1 cellular context compared by ENCODE assay signal in the genomic region with DNA sequence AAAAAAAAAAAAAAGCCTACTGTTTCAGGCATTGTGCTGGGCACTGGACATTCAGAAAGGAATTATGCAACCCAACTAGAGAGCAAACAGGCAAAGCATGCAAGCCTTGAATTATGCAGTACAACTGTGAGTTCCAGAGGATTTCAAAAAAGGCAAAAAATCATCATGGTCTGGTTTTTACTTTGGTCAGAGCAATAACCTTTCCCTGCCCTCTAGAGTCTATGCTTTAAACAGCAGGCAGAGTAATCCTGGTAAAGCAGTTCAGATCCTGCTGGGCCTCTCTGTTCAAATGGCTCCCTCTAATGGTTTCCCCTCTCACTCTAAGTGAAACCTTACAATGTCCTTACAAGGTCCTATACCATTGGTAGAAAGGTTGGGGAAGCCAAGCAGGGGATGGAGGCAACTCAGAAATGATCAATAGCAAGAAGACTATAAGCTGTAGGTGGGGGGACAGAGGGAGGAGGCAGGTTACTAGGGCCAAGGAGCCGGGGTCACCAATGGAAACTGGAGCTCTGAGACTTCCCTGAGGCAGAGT.
TF ChIP-seq lines count a peak whose summit lies in the region.

No MANE protein-coding gene starts in this region.

TF ChIP-seq in HEK293, 187 proteins besides CTCF, POLR2A, EP300 and RAD21 (continued from another document):
- TF ChIP-seq, protein P1, sequence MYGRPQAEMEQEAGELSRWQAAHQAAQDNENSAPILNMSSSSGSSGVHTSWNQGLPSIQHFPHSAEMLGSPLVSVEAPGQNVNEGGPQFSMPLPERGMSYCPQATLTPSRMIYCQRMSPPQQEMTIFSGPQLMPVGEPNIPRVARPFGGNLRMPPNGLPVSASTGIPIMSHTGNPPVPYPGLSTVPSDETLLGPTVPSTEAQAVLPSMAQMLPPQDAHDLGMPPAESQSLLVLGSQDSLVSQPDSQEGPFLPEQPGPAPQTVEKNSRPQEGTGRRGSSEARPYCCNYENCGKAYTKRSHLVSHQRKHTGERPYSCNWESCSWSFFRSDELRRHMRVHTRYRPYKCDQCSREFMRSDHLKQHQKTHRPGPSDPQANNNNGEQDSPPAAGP (tag by site-specific recombination; IDR thresholded peaks at IDR 0.05) = no peak
- TF ChIP-seq PRDM1 (tag by site-specific recombination; IDR thresholded peaks at IDR 0.05) (peak; percentile 90), SP7 (tag by site-specific recombination; IDR thresholded peaks at IDR 0.05) (peak; percentile 34; the same call in 1 of the 2 replicates), ZNF654 (tag by site-specific recombination; IDR thresholded peaks at IDR 0.05; ENCODE audit: low read depth) (peak; percentile 93), ZNF768 (tag by site-specific recombination; IDR thresholded peaks at IDR 0.05) (peak; percentile 77), ZNF37A (tag by site-specific recombination; IDR thresholded peaks at IDR 0.05) (no peak), ZEB2 (tag by site-specific recombination; IDR thresholded peaks at IDR 0.05) (peak; percentile 15; the same call in 1 of the 2 replicates), ZSCAN30 (tag by site-specific recombination; IDR thresholded peaks at IDR 0.05) (peak; percentile 50; the same call in 1 of the 2 replicates), ZNF335 (tag by site-specific recombination; conservative IDR thresholded peaks at IDR 0.05) (peak; percentile 82), ZNF596 (tag by site-specific recombination; IDR thresholded peaks at IDR 0.05) (peak; percentile 92), ZIC2 (tag by site-specific recombination; IDR thresholded peaks at IDR 0.05) (peak; percentile 30; the same call in 1 of the 2 replicates), ZBTB17 (tag by site-specific recombination; IDR thresholded peaks at IDR 0.05) (peak; percentile 67), ZNF76 (tag by site-specific recombination; IDR thresholded peaks at IDR 0.05; ENCODE audit: borderline replicate concordance, low read depth) (no peak)
- TF ChIP-seq, protein P2, sequence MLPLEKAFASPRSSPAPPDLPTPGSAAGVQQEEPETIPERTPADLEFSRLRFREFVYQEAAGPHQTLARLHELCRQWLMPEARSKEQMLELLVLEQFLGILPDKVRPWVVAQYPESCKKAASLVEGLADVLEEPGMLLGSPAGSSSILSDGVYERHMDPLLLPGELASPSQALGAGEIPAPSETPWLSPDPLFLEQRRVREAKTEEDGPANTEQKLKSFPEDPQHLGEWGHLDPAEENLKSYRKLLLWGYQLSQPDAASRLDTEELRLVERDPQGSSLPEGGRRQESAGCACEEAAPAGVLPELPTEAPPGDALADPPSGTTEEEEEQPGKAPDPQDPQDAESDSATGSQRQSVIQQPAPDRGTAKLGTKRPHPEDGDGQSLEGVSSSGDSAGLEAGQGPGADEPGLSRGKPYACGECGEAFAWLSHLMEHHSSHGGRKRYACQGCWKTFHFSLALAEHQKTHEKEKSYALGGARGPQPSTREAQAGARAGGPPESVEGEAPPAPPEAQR (tag by site-specific recombination; IDR thresholded peaks at IDR 0.05) = 0 out of 2 replicates have a peak, but pooled peaks have one; percentile 21
